ENCODE assay signal across 8 cellular contexts in genomic region chr6:3068329-3069223, GRCh38. TPM values are rescaled to one million over a fixed set of nuclear protein-coding genes. Genes with fewer than 3 reads are reported as not detected.
DNase-seq lines count a peak whose midpoint lies in the region; ATAC-seq lines count a peak whose summit lies in the region.

TSS of gene RIPK1 (plus strand) at chr6:3068494. CDS start at chr6:3076824, 8,330 bp downstream.

- peak within 1 kb of the TSS; percentile 86 for H2AK5ac ChIP-seq in mesenchymal stem cell (ENCODE audit: low read length, severe bottlenecking)

- H3K36me3 ChIP-seq in effector memory CD4-positive, alpha-beta T cell (ENCODE audit: control insufficient read depth, insufficient read depth, low read length): peaks cover 9% of the 10 kb centered on the region
- H3K36me3 ChIP-seq in mesenchymal stem cell (ENCODE audit: control insufficient read depth in 1 of 2, insufficient read depth in 2 of 2, low read depth in 1 of 2, low read length in 2 of 2): peaks cover 4 to 13% of the 10 kb centered on the region in 2 experiments

- DNase-seq in CMK (ENCODE audit: low read depth): peak; percentile 79
- DNase-seq in NK-92 (lab: John Stamatoyannopoulos, UW; ENCODE audit: unreplicated experiment): peak; percentile 40
- DNase-seq in effector memory CD4-positive, alpha-beta T cell: peak; percentile 89 to 91 (median 90)
- DNase-seq in mesenchymal stem cell: peak; percentile 90
- DNase-seq in stimulated activated CD8-positive, alpha-beta memory T cell treated with anti-CD3 and anti-CD28 coated beads, Interleukin-15, amount 100 ng/mL, for 1 hour (ENCODE audit: low read depth): peak; percentile 88

- H3K4me3 ChIP-seq in effector memory CD4-positive, alpha-beta T cell (ENCODE audit: insufficient read depth, low read depth, low read length, poor library complexity, severe bottlenecking): peak within 1 kb of the TSS; percentile 72
- H3K4me3 ChIP-seq in mesenchymal stem cell (ENCODE audit: insufficient read depth in 1 of 2, low read depth in 1 of 2, low read length in 2 of 2): peak within 1 kb of the TSS; percentile 95 to 98

- H3K27ac ChIP-seq in effector memory CD4-positive, alpha-beta T cell (ENCODE audit: insufficient read depth, low read length, poor library complexity, severe bottlenecking): peak within 1 kb of the TSS; percentile 96
- H3K27ac ChIP-seq in mesenchymal stem cell (ENCODE audit: low read length, poor library complexity, severe bottlenecking): peak within 1 kb of the TSS; percentile 92

- peak within 1 kb of the TSS; percentile 98 for H3K4ac ChIP-seq in mesenchymal stem cell (ENCODE audit: low read depth in 1 of 2, low read length in 2 of 2)

- H2BK120ac ChIP-seq in mesenchymal stem cell (ENCODE audit: low read depth, low read length): peak within 1 kb of the TSS; percentile 55

- peak within 1 kb of the TSS; percentile 91 for H3K4me2 ChIP-seq in mesenchymal stem cell (ENCODE audit: low read length, poor library complexity, severe bottlenecking)

- peak within 1 kb of the TSS; percentile 99 for H2BK15ac ChIP-seq in mesenchymal stem cell (ENCODE audit: low read depth, poor library complexity, severe bottlenecking)

- H3K9me3 ChIP-seq in effector memory CD4-positive, alpha-beta T cell (ENCODE audit: control insufficient read depth, low read length): no peaks in the 10 kb centered on the region
- H3K9me3 ChIP-seq in mesenchymal stem cell (ENCODE audit: control insufficient read depth, low read length): no peaks in the 10 kb centered on the region

- ATAC-seq in GM19438 (IDR thresholded peaks at IDR 0.05; ENCODE audit: low read depth, unreplicated experiment): peak; percentile 76
- ATAC-seq in HG03571 (IDR thresholded peaks at IDR 0.05; ENCODE audit: unreplicated experiment): peak; percentile 79

- H3K27me3 ChIP-seq in effector memory CD4-positive, alpha-beta T cell (replicated peaks; ENCODE audit: control insufficient read depth, insufficient read depth, low read length, poor library complexity, severe bottlenecking): no peaks in the 10 kb centered on the region
- no peaks in the 10 kb centered on the region for H3K27me3 ChIP-seq in mesenchymal stem cell (ENCODE audit: control insufficient read depth in 1 of 2, insufficient read depth in 1 of 2, low read length in 2 of 2)

- H3K14ac ChIP-seq in mesenchymal stem cell (ENCODE audit: low read length in 2 of 2): peak within 1 kb of the TSS in 1 of 2 experiments; percentile 93

- H2AFZ ChIP-seq in mesenchymal stem cell (ENCODE audit: low read depth, low read length): peak within 1 kb of the TSS; percentile 86

- H3K18ac ChIP-seq in mesenchymal stem cell (ENCODE audit: low read depth in 1 of 2, low read length in 2 of 2): peak within 1 kb of the TSS; percentile 99

- under 1% methylated on average over 63 of the region's 112 CpGs for WGBS in mesenchymal stem cell

- H4K8ac ChIP-seq in mesenchymal stem cell (ENCODE audit: low read length): peak within 1 kb of the TSS; percentile 95

- peak within 1 kb of the TSS in 1 of 2 experiments; percentile 80 for H3K23ac ChIP-seq in mesenchymal stem cell (ENCODE audit: low read length in 2 of 2)

- H3K79me1 ChIP-seq in mesenchymal stem cell (replicated peaks; ENCODE audit: low read length, poor library complexity, severe bottlenecking): peaks cover 11% of the 10 kb centered on the region

- peak within 1 kb of the TSS; percentile 99 for H4K91ac ChIP-seq in mesenchymal stem cell (ENCODE audit: low read length)

- H2BK5ac ChIP-seq in mesenchymal stem cell (ENCODE audit: low read depth, low read length, poor library complexity, severe bottlenecking): peak within 1 kb of the TSS; percentile 99

- POLR2A ChIA-PET in activated CD8-positive, alpha-beta memory T cell treated with anti-CD3 and anti-CD28 coated beads for 36 hours (lab: Charles Lee): interaction anchor here (0.6 to 1.3 kb wide), 7 partner anchors 15 to 1930 kb away, joined by 3 to 8 read pairs (median 3); no protein-coding TSS in a partner anchor

- peaks cover 20% of the 10 kb centered on the region for H3K4me1 ChIP-seq in effector memory CD4-positive, alpha-beta T cell (ENCODE audit: control insufficient read depth, insufficient read depth, low read length, poor library complexity, severe bottlenecking)
- H3K4me1 ChIP-seq in mesenchymal stem cell (ENCODE audit: control insufficient read depth, insufficient read depth, low read depth, low read length): peaks cover 15% of the 10 kb centered on the region

- CTCF ChIA-PET in activated CD8-positive, alpha-beta memory T cell treated with anti-CD3 and anti-CD28 coated beads for 36 hours (lab: Charles Lee): interaction anchor here (1.2 to 1.7 kb wide), 2 partner anchors 15 to 78 kb away, joined by 4 read pairs; no protein-coding TSS in a partner anchor

- peak within 1 kb of the TSS; percentile 97 for H3K9ac ChIP-seq in mesenchymal stem cell (ENCODE audit: low read length)

- peak within 1 kb of the TSS in 1 of 2 experiments; percentile 52 for H2BK12ac ChIP-seq in mesenchymal stem cell (ENCODE audit: low read length in 2 of 2)

RNA-seq across cellular contexts. Expression of gene RIPK1, which starts in this region (rescaled TPM):
- 10 to 100 TPM; 16.8 to 17.0 TPM for total RNA-seq in activated CD8-positive, alpha-beta memory T cell treated with anti-CD3 and anti-CD28 coated beads for 36 hours
- 22.7 TPM for polyA plus RNA-seq in mesenchymal stem cell (2013, experiment 1 of 2)
- polyA plus RNA-seq in mesenchymal stem cell (2013, experiment 2 of 2): 22.3 TPM

Comparison
In these comparisons a context has a peak if more than half of its experiments do, and no peak if none do; other contexts are left out.
1. Peak in every context shown above with its lines: DNase-seq, ATAC-seq, H3K4me3 ChIP-seq and H3K27ac ChIP-seq.
2. DNase-seq: peak in every context shown above with its lines; median percentile 90 in effector memory CD4-positive, alpha-beta T cell; 90 in mesenchymal stem cell; 88 in stimulated activated CD8-positive, alpha-beta memory T cell treated with anti-CD3 and anti-CD28 coated beads, Interleukin-15, amount 100 ng/mL, for 1 hour; 79 in CMK; 40 in NK-92.